8 cellular contexts compared by ENCODE assay signal in genomic region chr7:131327626-131328386, GRCh38. TPM values are rescaled to one million over a fixed set of nuclear protein-coding genes. Genes with fewer than 3 reads are reported as not detected.
DNase-seq lines count a peak whose midpoint lies in the region; ATAC-seq and TF ChIP-seq lines count a peak whose summit lies in the region.

Gene MKLN1, plus strand, starts transcription at chr7:131327876. Its CDS starts 24 bp downstream, at chr7:131327900.

- peak within 1 kb of the TSS; percentile 99 to 100 for H3K4me3 Mint-ChIP-seq in CD14-positive monocyte
- peak within 1 kb of the TSS; percentile 95 for H3K4me3 Mint-ChIP-seq in activated CD4-positive, alpha-beta memory T cell treated with anti-CD3 and anti-CD28 coated beads, Interleukin-2, amount 10 ng/mL, durations not matched to agents 7 days and 5 days

- CTCF ChIA-PET in activated CD4-positive, alpha-beta memory T cell treated with anti-CD3 and anti-CD28 coated beads, Interleukin-2, amount 10 ng/mL, durations not matched to agents 7 days and 5 days (lab: Charles Lee): interaction anchor here (0.5 to 2.1 kb wide), 8 partner anchors 9 to 284 kb away, joined by 3 to 11 read pairs (median 3); no protein-coding TSS in a partner anchor

- no peaks in the 10 kb centered on the region for H3K36me3 ChIP-seq in duodenal mucosa (ENCODE audit: control insufficient read depth in 1 of 2, insufficient read depth in 2 of 2, low read length in 2 of 2)
- no peaks in the 10 kb centered on the region for H3K36me3 ChIP-seq in lower lobe of right lung

- peaks cover 0 to 5% (median 0%) of the 10 kb centered on the region in 3 donors for H3K27me3 Mint-ChIP-seq in CD14-positive monocyte (ENCODE audit: low read depth in 3 of 3)
- H3K27me3 Mint-ChIP-seq in activated CD4-positive, alpha-beta memory T cell treated with anti-CD3 and anti-CD28 coated beads, Interleukin-2, amount 10 ng/mL, durations not matched to agents 7 days and 5 days: no peaks in the 10 kb centered on the region

- no peaks in the 10 kb centered on the region for H3K9me3 ChIP-seq in duodenal mucosa (ENCODE audit: control insufficient read depth in 1 of 2, low read length in 2 of 2)
- no peaks in the 10 kb centered on the region for H3K9me3 ChIP-seq in lower lobe of right lung

- peak within 1 kb of the TSS; percentile 96 to 100 (median 99) for H3K27ac Mint-ChIP-seq in CD14-positive monocyte
- H3K27ac Mint-ChIP-seq in activated CD4-positive, alpha-beta memory T cell treated with anti-CD3 and anti-CD28 coated beads, Interleukin-2, amount 10 ng/mL, durations not matched to agents 7 days and 5 days: peak within 1 kb of the TSS; percentile 79

- peak; percentile 91 for ATAC-seq in GM19351 (IDR thresholded peaks at IDR 0.05; ENCODE audit: unreplicated experiment)
- peak; percentile 86 for ATAC-seq in HG03520 (IDR thresholded peaks at IDR 0.05; ENCODE audit: unreplicated experiment)
- peak; percentile 99 to 100 for ATAC-seq in lower lobe of right lung

- peaks cover 23% of the 10 kb centered on the region in 2 donors for H3K4me1 ChIP-seq in duodenal mucosa (ENCODE audit: control insufficient read depth in 1 of 2, insufficient read depth in 2 of 2, low read length in 2 of 2)
- H3K4me1 ChIP-seq in lower lobe of right lung: peaks cover 36% of the 10 kb centered on the region

- no peak for TF ChIP-seq CTCF in CD14-positive monocyte (IDR thresholded peaks at IDR 0.05)
- no peak for TF ChIP-seq CTCF in lower lobe of right lung (IDR thresholded peaks at IDR 0.05)

- H3K27ac ChIP-seq in duodenal mucosa (ENCODE audit: low read depth, low read length): peak within 1 kb of the TSS; percentile 96
- peak within 1 kb of the TSS; percentile 99 for H3K27ac ChIP-seq in lower lobe of right lung

- H3K9me3 Mint-ChIP-seq in CD14-positive monocyte: peaks cover 0 to 1% (median under 1%) of the 10 kb centered on the region in 7 donors
- H3K9me3 Mint-ChIP-seq in activated CD4-positive, alpha-beta memory T cell treated with anti-CD3 and anti-CD28 coated beads, Interleukin-2, amount 10 ng/mL, durations not matched to agents 7 days and 5 days: no peaks in the 10 kb centered on the region

- peak within 1 kb of the TSS; percentile 83 to 97 for H3K4me3 ChIP-seq in duodenal mucosa (ENCODE audit: low read depth in 1 of 2, low read length in 2 of 2)
- H3K4me3 ChIP-seq in lower lobe of right lung: peak within 1 kb of the TSS; percentile 88

- H3K4me1 Mint-ChIP-seq in CD14-positive monocyte: peaks cover 46% of the 10 kb centered on the region
- H3K4me1 Mint-ChIP-seq in activated CD4-positive, alpha-beta memory T cell treated with anti-CD3 and anti-CD28 coated beads, Interleukin-2, amount 10 ng/mL, durations not matched to agents 7 days and 5 days: peaks cover 53% of the 10 kb centered on the region

- H3K9ac ChIP-seq in duodenal mucosa (ENCODE audit: low read depth in 1 of 2, low read length in 2 of 2): peak within 1 kb of the TSS; percentile 94 to 99

- POLR2A ChIA-PET in activated CD4-positive, alpha-beta memory T cell treated with anti-CD3 and anti-CD28 coated beads, Interleukin-2, amount 10 ng/mL, durations not matched to agents 7 days and 5 days (lab: Charles Lee): interaction anchor here (0.8 to 6.4 kb wide), 20 partner anchors 8 to 325 kb away, joined by 3 to 74 read pairs (median 5); no protein-coding TSS in a partner anchor

- intact Hi-C loops in CD14-positive monocyte (cut with micrococcal nuclease): loop anchor here (5.0 kb wide), 2 partner anchors 91 to 221 kb away; no protein-coding TSS in a partner anchor
- intact Hi-C loops in lower lobe of right lung (cut with DNase I): no loop called here

- H3K27me3 ChIP-seq in duodenal mucosa (ENCODE audit: control insufficient read depth in 1 of 2, insufficient read depth in 2 of 2, low read length in 2 of 2) (no peaks in the 10 kb centered on the region), lower lobe of right lung (ENCODE audit: low read depth) (no peaks in the 10 kb centered on the region)

- peak; percentile 85 for DNase-seq in CD14-positive monocyte (ENCODE audit: low spot score)
- peak; percentile 88 for DNase-seq in NCI-H748 treated with DMSO at 0.1 percent for 48 hours (lab: John Stamatoyannopoulos, UW)
- peak; percentile 89 for DNase-seq in activated CD4-positive, alpha-beta memory T cell treated with anti-CD3 and anti-CD28 coated beads, Interleukin-2, amount 10 ng/mL, durations not matched to agents 7 days and 5 days
- peak; percentile 96 for DNase-seq in lower lobe of right lung
- peak; percentile 72 to 84 (median 75) for DNase-seq in stimulated activated CD4-positive, alpha-beta T cell treated with anti-CD3 and anti-CD28 coated beads, TNF-alpha, amount 100 ng/mL, for 1 hour (ENCODE audit: low read depth in 3 of 3, low spot score in 1 of 3)

- H3K36me3 Mint-ChIP-seq in CD14-positive monocyte: peaks cover under 1 to 6% of the 10 kb centered on the region in 2 donors
- peaks cover 10% of the 10 kb centered on the region for H3K36me3 Mint-ChIP-seq in activated CD4-positive, alpha-beta memory T cell treated with anti-CD3 and anti-CD28 coated beads, Interleukin-2, amount 10 ng/mL, durations not matched to agents 7 days and 5 days (ENCODE audit: low read depth)

RNA-seq across cellular contexts. Expression of gene MKLN1, which starts in this region (rescaled TPM):
- 10 to 100 TPM; 17.2 to 18.5 TPM for polyA plus RNA-seq in CD14-positive monocyte
- total RNA-seq in activated CD4-positive, alpha-beta memory T cell treated with anti-CD3 and anti-CD28 coated beads, Interleukin-2, amount 10 ng/mL, durations not matched to agents 7 days and 5 days: 10 to 100 TPM; 35.9 to 37.3 TPM
- 60.4 TPM for total RNA-seq in lower lobe of right lung

Comparison
In these comparisons a context has a peak if more than half of its experiments do, and no peak if none do; other contexts are left out.
1. Peak in every context shown above with its lines: DNase-seq, ATAC-seq, H3K4me3 ChIP-seq and H3K27ac ChIP-seq.